In genomic region chr3:161284989-161285388, GRCh38 we compare ENCODE assay signal across 14 cellular contexts.
"Had no signal": no experiment of that assay in that cellular context is flagged by ENCODE, and none has a peak within 500 bp of the region (broad histone marks: within the 10 kb centered on the region; RNA-seq: fewer than 3 reads in every experiment).

No MANE protein-coding gene starts in this region.

- H3K4me1 ChIP-seq: psoas muscle, right lobe of liver, tibial nerve had no signal

- ATAC-seq: activated CD8-positive, alpha-beta memory T cell treated with anti-CD3 and anti-CD28 coated beads, Interleukin-2, amount 10 ng/mL, durations not matched to agents 7 days and 5 days; activated naive CD4-positive, alpha-beta T cell treated with anti-CD3 and anti-CD28 coated beads, Interleukin-2, amount 50 U/mL, for 72 hours; left ventricle myocardium superior; psoas muscle; right lobe of liver; stimulated activated effector memory CD8-positive, alpha-beta T cell treated with anti-CD3 and anti-CD28 coated beads, Interleukin-12 subunit alpha, Interleukin-12 subunit beta, amount 100 ng/mL, for 72 hours had no signal

- DNase-seq: activated CD4-positive, alpha-beta T cell treated with anti-CD3 and anti-CD28 coated beads, Interleukin-2, amount 50 U/mL, for 4 hours; activated CD4-positive, CD25-positive, alpha-beta regulatory T cell treated with anti-CD3 and anti-CD28 coated beads, Interleukin-2, amount 50 U/mL, for 72 hours; activated CD8-positive, alpha-beta memory T cell treated with anti-CD3 and anti-CD28 coated beads, Interleukin-2, amount 10 ng/mL, durations not matched to agents 7 days and 5 days; activated effector memory CD4-positive, alpha-beta T cell treated with Interleukin-2 at 50 U/mL for 16 hours; activated T-cell treated with anti-CD3 and anti-CD28 coated beads, Interleukin-2, amount 50 U/mL, for 24 hours; left ventricle myocardium superior; mesendoderm; occipital lobe; psoas muscle; right lobe of liver had no signal

- FAIRE-seq: frontal cortex had no signal

- H3K27me3 ChIP-seq: right lobe of liver, tibial nerve had no signal

- H3K4me3 ChIP-seq: psoas muscle, right lobe of liver, tibial nerve had no signal

- H3K27ac ChIP-seq: psoas muscle, right lobe of liver, tibial nerve had no signal

- H3K36me3 ChIP-seq: right lobe of liver, tibial nerve had no signal
